Comparison of ENCODE assay signal across 1 cellular context in genomic region chr22:39893526-39893925, GRCh38.
TF ChIP-seq lines count a peak whose summit lies in the region.

ENTHD1 (minus strand) TSS chr22:39893760; CDS start chr22:39887748, 6,012 bp downstream.

TF ChIP-seq in GM23338, 12 proteins besides CTCF, POLR2A, EP300 and RAD21:
- TF ChIP-seq ZNF462 (CRISPR knock-in tag; IDR thresholded peaks at IDR 0.05) (no peak), POLR2AphosphoS5 (IDR thresholded peaks at IDR 0.05; ENCODE audit: low read depth) (no peak), EZH2phosphoT487 (IDR thresholded peaks at IDR 0.05; ENCODE audit: unreplicated experiment) (no peak)
